ENCODE assay signal across 10 cellular contexts in the genomic region with DNA sequence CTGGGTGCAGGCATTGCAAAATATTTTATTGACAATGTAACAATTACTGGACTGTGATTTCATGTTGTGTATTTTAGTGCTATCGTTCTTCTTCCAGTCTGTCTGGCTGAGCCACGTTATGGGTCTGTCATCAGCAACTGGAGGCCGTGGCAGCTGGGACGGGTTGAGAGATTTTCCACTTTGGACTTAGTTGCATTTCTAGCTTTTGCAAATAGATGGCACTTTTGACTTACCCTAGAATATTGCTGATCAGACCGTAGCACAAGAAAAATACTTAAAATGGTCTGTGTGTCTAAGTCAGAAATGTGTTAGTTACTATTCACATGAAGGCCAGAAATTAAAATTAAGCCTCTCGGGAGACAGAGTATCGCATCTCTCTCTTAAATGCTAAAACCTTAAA.
A peak's percentile ranks its signal among the peaks of the same experiment; 100 is the strongest.
DNase-seq lines count a peak whose midpoint lies in the region; ATAC-seq lines count a peak whose summit lies in the region.
"Had no signal": no experiment of that assay in that cellular context is flagged by ENCODE, and none has a peak within 500 bp of the region (broad histone marks: within the 10 kb centered on the region; RNA-seq: fewer than 3 reads in every experiment).

No MANE protein-coding gene starts in this region.

- ATAC-seq in Right ventricle myocardium superior (ENCODE audit: poor library complexity) (peak; percentile 59), Right ventricle myocardium inferior (no peak)

- intact Hi-C loops in Right ventricle myocardium superior (cut with DNase I), result no loop called here
- intact Hi-C loops in Right ventricle myocardium inferior (cut with DNase I), result loop anchor here (5.0 kb wide), 1 partner anchor 1076 kb away; no protein-coding TSS in a partner anchor

- DNase-seq in Right ventricle myocardium superior (no peak), Right ventricle myocardium inferior (ENCODE audit: missing footprints) (no peak), NCI-H526 (lab: John Stamatoyannopoulos, UW) (peak; percentile 76 to 81), globus pallidus (ENCODE audit: low spot score) (peak; percentile 58), superior temporal gyrus (ENCODE audit: extremely low spot score) (peak; percentile 82), epidermal melanocyte (ENCODE audit: insufficient read length, low spot score) (no peak), glomerular visceral epithelial cell (ENCODE audit: extremely low spot score) (no peak), NK-92 (lab: John Stamatoyannopoulos, UW; ENCODE audit: unreplicated experiment) (no peak)
- DNase-seq: activated naive CD8-positive, alpha-beta T cell treated with anti-CD3 and anti-CD28 coated beads for 36 hours; H7 had no signal

Comparison
In these comparisons a context has a peak if more than half of its experiments do, and no peak if none do; other contexts are left out.
1. DNase-seq: peak in NCI-H526 (2 of 2), globus pallidus (single experiment) and superior temporal gyrus (single experiment); none in Right ventricle myocardium superior (single experiment), Right ventricle myocardium inferior (single experiment), epidermal melanocyte (single experiment), glomerular visceral epithelial cell (single experiment) and NK-92 (single experiment).